ENCODE assay signal across 1 cellular context in genomic region chr4:6943012-6943869, GRCh38.
TF ChIP-seq lines count a peak whose summit lies in the region.

No MANE protein-coding gene starts in this region.

TF ChIP-seq in HCT116, 20 proteins besides CTCF, POLR2A, EP300 and RAD21 (continued from another document):
- TF ChIP-seq REST (IDR thresholded peaks at IDR 0.05; ENCODE audit: low read depth) (no peak), EZH2 (IDR thresholded peaks at IDR 0.05) (no peak), SRF (IDR thresholded peaks at IDR 0.05; ENCODE audit: low read depth) (no peak), EGR1 (IDR thresholded peaks at IDR 0.05; ENCODE audit: low read depth) (no peak), SP1 (IDR thresholded peaks at IDR 0.05; ENCODE audit: low read depth) (no peak), YY1 (IDR thresholded peaks at IDR 0.05; ENCODE audit: extremely low read depth, insufficient replicate concordance, low read depth, low read length) (no peak), POLR2AphosphoS5 (IDR thresholded peaks at IDR 0.05; ENCODE audit: low read depth, low read length) (no peak), ZBTB33 (IDR thresholded peaks at IDR 0.05; ENCODE audit: extremely low read depth, insufficient replicate concordance, low read length) (no peak), ATF3 (IDR thresholded peaks at IDR 0.05) (no peak), ZFX (IDR thresholded peaks at IDR 0.05) (no peak), JUND (IDR thresholded peaks at IDR 0.05) (no peak), SIN3A (IDR thresholded peaks at IDR 0.05; ENCODE audit: low read depth) (no peak), EZH2phosphoT487 (IDR thresholded peaks at IDR 0.05; ENCODE audit: borderline replicate concordance) (no peak), MAX (IDR thresholded peaks at IDR 0.05) (no peak), TCF7L2 (IDR thresholded peaks at IDR 0.05; ENCODE audit: borderline replicate concordance, extremely low read depth, insufficient read depth, insufficient read length) (no peak), CEBPB (IDR thresholded peaks at IDR 0.05; ENCODE audit: low read depth) (no peak)
